Comparison of ENCODE assay signal across 10 cellular contexts in genomic region chr13:112583592-112584277, GRCh38. TPM values are rescaled to one million over a fixed set of nuclear protein-coding genes. Genes with fewer than 3 reads are reported as not detected.
DNase-seq lines count a peak whose midpoint lies in the region; ATAC-seq, FAIRE-seq and TF ChIP-seq lines count a peak whose summit lies in the region.
"Had no signal": no experiment of that assay in that cellular context is flagged by ENCODE, and none has a peak within 500 bp of the region (broad histone marks: within the 10 kb centered on the region; RNA-seq: fewer than 3 reads in every experiment).

No MANE protein-coding gene starts in this region.

- H3K36me3 ChIP-seq in K562 (ENCODE audit: control insufficient read depth, insufficient read depth, low read length): peaks cover 11% of the 10 kb centered on the region; the same call in 2 of the 3 replicates
- H3K36me3 ChIP-seq in PC-9 (ENCODE audit: low read depth): 0 out of 2 replicates have a peak, but pooled peaks cover 3% of the 10 kb centered on the region

- no peak for TF ChIP-seq RAD21 in K562 (CRISPR knock-in tag; conservative IDR thresholded peaks at IDR 0.05 in 1 of 2, IDR thresholded peaks at IDR 0.05 in 1 of 2)

- POLR2A ChIA-PET in K562 (lab: Yijun Ruan, JAX) (interaction anchor here (1.0 to 1.3 kb wide), 2 partner anchors 17 to 92 kb away, joined by 3 read pairs; no protein-coding TSS in a partner anchor), PC-9 (lab: Charles Lee; ENCODE audit: unreplicated experiment) (no interaction called here)

- peak; percentile 85 for FAIRE-seq in K562 (lab: Jason Lieb, UNC)

- H3K4me3 ChIP-seq in K562 (no peak overlapping the region), PC-9 (no peak overlapping the region)

- no peaks in the 10 kb centered on the region for H3K27me3 ChIP-seq in K562 (ENCODE audit: control insufficient read depth in 2 of 2, insufficient read depth in 2 of 2, low read length in 2 of 2)
- no peaks in the 10 kb centered on the region for H3K27me3 ChIP-seq in PC-9 (ENCODE audit: insufficient read depth, low read depth)

- BruUV-seq in K562 (replicated peaks; lab: Mats Ljungman, UMichigan): TSS peak; percentile 3
- BruUV-seq in PC-9 (replicated peaks; lab: Mats Ljungman, UMichigan): no TSS peak

- in situ Hi-C loops in K562 (cut with MboI): no loop called here

- H3K9ac ChIP-seq in K562 (ENCODE audit: insufficient read depth in 1 of 2, low read depth in 2 of 2, low read length in 2 of 2): 0 out of 4 replicates have a peak overlapping the region, but pooled peaks have one; percentile 37 to 72

- no peak for TF ChIP-seq POLR2A in K562 (conservative IDR thresholded peaks at IDR 0.05)

- H4K20me1 ChIP-seq in K562 (replicated peaks; ENCODE audit: control insufficient read depth, insufficient read depth, low read length) (peaks cover 9% of the 10 kb centered on the region; the same call in 1 of the 2 replicates), PC-9 (ENCODE audit: insufficient read depth) (peaks cover 24% of the 10 kb centered on the region)

- peaks cover 22% of the 10 kb centered on the region for H3F3A ChIP-seq in PC-9 (ENCODE audit: insufficient read depth, low read depth)

- WGBS in K562 (ENCODE audit: insufficient coverage, low coverage, missing lambda C conversion rate): 28% methylated on average over 11 of the region's 11 CpGs

- H2AFZ ChIP-seq in K562 (ENCODE audit: low read depth, low read length) (no peak overlapping the region), PC-9 (no peak overlapping the region)

- no peaks in the 10 kb centered on the region for H3K9me1 ChIP-seq in K562 (ENCODE audit: control insufficient read depth, insufficient read depth, low read length)

- TF ChIP-seq CTCF in GM20000 (IDR thresholded peaks at IDR 0.05; ENCODE audit: extremely low read depth, missing control alignments): no peak
- TF ChIP-seq CTCF in K562 (IDR thresholded peaks at IDR 0.05 in 2 of 3, conservative IDR thresholded peaks at IDR 0.05 in 1 of 3; ENCODE audit: insufficient read depth in 2 of 3, low read depth in 1 of 3, low read length in 3 of 3): no peak
- no peak for TF ChIP-seq CTCF in PC-9 (conservative IDR thresholded peaks at IDR 0.05)

- CTCF ChIA-PET in K562 (lab: Yijun Ruan, JAX; ENCODE audit: low intra/inter-chr PET ratio): no interaction called here
- CTCF ChIA-PET in PC-9 (lab: Charles Lee): no interaction called here

- H3K9me3 ChIP-seq in K562 (replicated peaks; ENCODE audit: control insufficient read depth, insufficient read depth, low read depth, low read length) (peaks cover 2% of the 10 kb centered on the region), PC-9 (ENCODE audit: insufficient read depth, low read depth) (no peaks in the 10 kb centered on the region)

- TF ChIP-seq EP300 in K562 (IDR thresholded peaks at IDR 0.05; ENCODE audit: low read length): no peak

- H3K4me2 ChIP-seq in K562 (ENCODE audit: insufficient read depth, low read length) (peak overlapping the region; percentile 25; the same call in 1 of the 2 replicates), PC-9 (no peak overlapping the region)

- H3K27ac ChIP-seq in K562 (ENCODE audit: extremely low read depth, low read depth, low read length) (peak overlapping the region; percentile 46; the same call in 2 of the 3 replicates), PC-9 (no peak overlapping the region)

- peaks cover 20 to 28% of the 10 kb centered on the region in 2 experiments for H3K4me1 ChIP-seq in K562 (replicated peaks in 1 of 2; ENCODE audit: control insufficient read depth in 2 of 2, insufficient read depth in 2 of 2, low read length in 2 of 2)
- peaks cover 14% of the 10 kb centered on the region for H3K4me1 ChIP-seq in PC-9 (replicated peaks; ENCODE audit: insufficient read depth)

- no peaks in the 10 kb centered on the region for H3K9me2 ChIP-seq in PC-9 (ENCODE audit: insufficient read depth)

- H3K79me2 ChIP-seq in K562 (ENCODE audit: control insufficient read depth, insufficient read depth, low read length): peaks cover 100% of the 10 kb centered on the region
- peaks cover 93% of the 10 kb centered on the region for H3K79me2 ChIP-seq in PC-9 (ENCODE audit: low read depth)

- peak; percentile 40 for ATAC-seq in HG03442 (IDR thresholded peaks at IDR 0.05; ENCODE audit: unreplicated experiment)
- ATAC-seq in K562: peak; percentile 43
- ATAC-seq in GM19397 (IDR thresholded peaks at IDR 0.05; ENCODE audit: unreplicated experiment): no peak
- ATAC-seq: naive thymus-derived CD8-positive, alpha-beta T cell had no signal

- intact Hi-C loops in K562 (cut with micrococcal nuclease) (no loop called here), PC-9 (cut with micrococcal nuclease; ENCODE audit: unreplicated experiment) (no loop called here)

- DNase-seq in CD1c-positive myeloid dendritic cell (ENCODE audit: extremely low spot score): peak; percentile 89
- DNase-seq in GM20000 (ENCODE audit: low spot score): peak; percentile 65
- DNase-seq in K562 (ENCODE audit: extremely low read depth in 1 of 4, low spot score in 3 of 4): peak in 2 of 4 experiments; percentile 38 to 61
- DNase-seq in D341Med (ENCODE audit: low spot score): no peak
- no peak for DNase-seq in activated gamma-delta T cell treated with Interleukin-2 at 50 U/mL for 16 hours
- no peak for DNase-seq in PC-9
- DNase-seq: activated naive CD4-positive, alpha-beta T cell treated with anti-CD3 and anti-CD28 coated beads, Interleukin-2, amount 50 U/mL, for 16 hours had no signal

TF ChIP-seq in K562, 482 proteins besides CTCF, POLR2A, EP300 and RAD21:
- TF ChIP-seq RHOXF2B (CRISPR knock-in tag; conservative IDR thresholded peaks at IDR 0.05) (no peak), CREM (IDR thresholded peaks at IDR 0.05; ENCODE audit: low read depth) (0 out of 2 replicates have a peak, but pooled peaks have one; percentile 6), MYC (IDR thresholded peaks at IDR 0.05; ENCODE audit: low read depth, low read length) (peak; percentile 25; the same call in 1 of the 2 replicates), MYC (CRISPR knock-in tag; IDR thresholded peaks at IDR 0.05; ENCODE audit: borderline replicate concordance, low read depth) (no peak), CEBPB (tag; IDR thresholded peaks at IDR 0.05) (peak; percentile 61), DEAF1 (CRISPR knock-in tag; IDR thresholded peaks at IDR 0.05) (no peak), SNRNP70 (optimal IDR thresholded peaks at IDR 0.05; ENCODE audit: low read depth, low read length) (no peak), SPI1 (IDR thresholded peaks at IDR 0.05; ENCODE audit: borderline replicate concordance, low read depth, low read length) (peak; percentile 99), RBM22 (IDR thresholded peaks at IDR 0.05; ENCODE audit: low read depth, low read length, poor library complexity, severe bottlenecking) (no peak), VEZF1 (CRISPR knock-in tag; IDR thresholded peaks at IDR 0.05) (0 out of 2 replicates have a peak, but pooled peaks have one; percentile 19)

RNA-seq across cellular contexts. Expression of gene TUBGCP3, which starts 4.2 kb away (rescaled TPM):
- 90.0 and 116 TPM in 2 replicates for total RNA-seq in K562 (2011; cell fraction: chromatin; rRNA removed; ENCODE audit: low replicate concordance)
- 35.5 and 45.8 TPM in 2 replicates for total RNA-seq in K562 (2011; cell fraction: nucleolus; rRNA removed)
- 72.4 and 102 TPM in 2 replicates for total RNA-seq in K562 (2011; cell fraction: nucleoplasm; rRNA removed)
- total RNA-seq in K562 (2014; rRNA removed) (11.8 and 12.4 TPM in 2 replicates), K562 (2014; rRNA removed; fragmentation: Illumina TruSeq; extraction: Trizol) (14.2 and 15.4 TPM in 2 replicates), K562 (2015; rRNA removed; fragmentation: Illumina TruSeq; extraction: Trizol) (14.0 and 15.2 TPM in 2 replicates), K562 (2021) (24.8 and 27.8 TPM in 2 replicates), PC-9 (2021) (35.1 and 47.4 TPM in 2 replicates)
- polyA plus RNA-seq in K562 (2011; rRNA removed) (20.2 and 21.0 TPM in 2 replicates), K562 (2014; fragmentation: Illumina TruSeq; extraction: Trizol) (18.2 and 19.8 TPM in 2 replicates), K562 (2014; fragmentation: Nextera tagmentation; extraction: Ambion mirVana) (1 to 10 TPM; 3.0 to 3.6 TPM), K562 (2014; rRNA removed) (17.3 and 17.9 TPM in 2 replicates)
- polyA plus RNA-seq in K562 (2011; cell fraction: cytosol; rRNA removed): 21.9 and 30.6 TPM in 2 replicates
- polyA plus RNA-seq in K562 (2011; cell fraction: nucleus; rRNA removed): 54.8 and 55.0 TPM in 2 replicates
- polyA plus RNA-seq in K562 (2012): 15.8 and 17.5 TPM in 2 replicates
- polyA minus RNA-seq in K562 (2011; rRNA and poly(A)+ RNA removed): 43.9 and 46.2 TPM in 2 replicates
- 15.8 and 16.5 TPM in 2 replicates for polyA minus RNA-seq in K562 (2011; cell fraction: cytosol; rRNA and poly(A)+ RNA removed)
- 38.0 and 58.4 TPM in 2 replicates for polyA minus RNA-seq in K562 (2011; cell fraction: nucleus; rRNA and poly(A)+ RNA removed)

Comparison
In these comparisons a context has a peak if more than half of its experiments do, and no peak if none do; other contexts are left out.
1. DNase-seq: peak in CD1c-positive myeloid dendritic cell (single experiment) and GM20000 (single experiment); none in D341Med (single experiment), activated gamma-delta T cell treated with Interleukin-2 at 50 U/mL for 16 hours (single experiment) and PC-9 (0 of 2).